Comparison of ENCODE assay signal across 1 cellular context in the genomic region with DNA sequence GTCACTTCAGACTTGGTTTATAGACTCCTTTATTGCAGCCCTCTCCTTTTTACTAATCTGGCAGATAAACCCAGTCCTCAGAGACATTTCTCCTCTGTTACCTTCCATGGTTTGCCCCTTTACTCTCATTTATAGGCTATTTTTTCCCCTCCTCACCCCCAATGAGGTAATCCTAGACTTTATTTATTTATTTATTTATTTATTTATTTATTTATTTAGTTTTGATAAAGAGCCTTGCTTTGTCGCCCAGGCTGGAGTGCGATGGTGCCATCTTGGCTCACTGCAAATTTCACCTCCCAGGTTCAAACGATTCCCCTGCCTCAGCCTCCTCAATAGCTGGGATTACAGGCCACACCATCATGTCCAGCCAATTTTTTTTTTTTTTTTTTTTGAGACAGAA.
TF ChIP-seq lines count a peak whose summit lies in the region.

No MANE protein-coding gene starts in this region.

TF ChIP-seq in HEK293, 187 proteins besides CTCF, POLR2A, EP300 and RAD21 (continued from another document and continues in another):
- TF ChIP-seq, protein P1, sequence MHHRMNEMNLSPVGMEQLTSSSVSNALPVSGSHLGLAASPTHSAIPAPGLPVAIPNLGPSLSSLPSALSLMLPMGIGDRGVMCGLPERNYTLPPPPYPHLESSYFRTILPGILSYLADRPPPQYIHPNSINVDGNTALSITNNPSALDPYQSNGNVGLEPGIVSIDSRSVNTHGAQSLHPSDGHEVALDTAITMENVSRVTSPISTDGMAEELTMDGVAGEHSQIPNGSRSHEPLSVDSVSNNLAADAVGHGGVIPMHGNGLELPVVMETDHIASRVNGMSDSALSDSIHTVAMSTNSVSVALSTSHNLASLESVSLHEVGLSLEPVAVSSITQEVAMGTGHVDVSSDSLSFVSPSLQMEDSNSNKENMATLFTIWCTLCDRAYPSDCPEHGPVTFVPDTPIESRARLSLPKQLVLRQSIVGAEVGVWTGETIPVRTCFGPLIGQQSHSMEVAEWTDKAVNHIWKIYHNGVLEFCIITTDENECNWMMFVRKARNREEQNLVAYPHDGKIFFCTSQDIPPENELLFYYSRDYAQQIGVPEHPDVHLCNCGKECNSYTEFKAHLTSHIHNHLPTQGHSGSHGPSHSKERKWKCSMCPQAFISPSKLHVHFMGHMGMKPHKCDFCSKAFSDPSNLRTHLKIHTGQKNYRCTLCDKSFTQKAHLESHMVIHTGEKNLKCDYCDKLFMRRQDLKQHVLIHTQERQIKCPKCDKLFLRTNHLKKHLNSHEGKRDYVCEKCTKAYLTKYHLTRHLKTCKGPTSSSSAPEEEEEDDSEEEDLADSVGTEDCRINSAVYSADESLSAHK (tag by site-specific recombination; IDR thresholded peaks at IDR 0.05): no peak
- TF ChIP-seq ZNF391 (tag by site-specific recombination; IDR thresholded peaks at IDR 0.05; ENCODE audit: borderline replicate concordance, low read depth): no peak
- no peak for TF ChIP-seq ZNF677 (tag by site-specific recombination; IDR thresholded peaks at IDR 0.05)
- no peak for TF ChIP-seq ZNF560 (tag by site-specific recombination; IDR thresholded peaks at IDR 0.05; ENCODE audit: borderline replicate concordance)
- no peak for TF ChIP-seq HOXD13 (CRISPR knock-in tag; IDR thresholded peaks at IDR 0.05; ENCODE audit: borderline replicate concordance)
- no peak for TF ChIP-seq HOXC10 (CRISPR knock-in tag; IDR thresholded peaks at IDR 0.05)
- TF ChIP-seq BCL11B (tag by site-specific recombination; IDR thresholded peaks at IDR 0.05; ENCODE audit: low read depth): no peak
- no peak for TF ChIP-seq ZNF37A (tag by site-specific recombination; IDR thresholded peaks at IDR 0.05)
- no peak for TF ChIP-seq HOXA7 (CRISPR knock-in tag; IDR thresholded peaks at IDR 0.05; ENCODE audit: borderline replicate concordance)
- TF ChIP-seq FEZF1 (tag by site-specific recombination; IDR thresholded peaks at IDR 0.05): no peak
- TF ChIP-seq, protein P2, sequence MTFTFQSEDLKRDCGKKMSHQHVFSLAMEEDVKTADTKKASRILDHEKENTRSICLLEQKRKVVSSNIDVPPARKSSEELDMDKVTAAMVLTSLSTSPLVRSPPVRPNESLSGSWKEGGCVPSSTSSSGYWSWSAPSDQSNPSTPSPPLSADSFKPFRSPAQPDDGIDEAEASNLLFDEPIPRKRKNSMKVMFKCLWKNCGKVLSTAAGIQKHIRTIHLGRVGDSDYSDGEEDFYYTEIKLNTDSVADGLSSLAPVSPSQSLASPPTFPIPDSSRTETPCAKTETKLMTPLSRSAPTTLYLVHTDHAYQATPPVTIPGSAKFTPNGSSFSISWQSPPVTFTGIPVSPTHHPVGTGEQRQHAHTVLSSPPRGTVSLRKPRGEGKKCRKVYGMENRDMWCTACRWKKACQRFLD (tag by site-specific recombination; IDR thresholded peaks at IDR 0.05): no peak
- no peak; the same call in 1 of the 2 replicates for TF ChIP-seq ZNF555 (tag by site-specific recombination; conservative IDR thresholded peaks at IDR 0.05)
- TF ChIP-seq, protein P3, sequence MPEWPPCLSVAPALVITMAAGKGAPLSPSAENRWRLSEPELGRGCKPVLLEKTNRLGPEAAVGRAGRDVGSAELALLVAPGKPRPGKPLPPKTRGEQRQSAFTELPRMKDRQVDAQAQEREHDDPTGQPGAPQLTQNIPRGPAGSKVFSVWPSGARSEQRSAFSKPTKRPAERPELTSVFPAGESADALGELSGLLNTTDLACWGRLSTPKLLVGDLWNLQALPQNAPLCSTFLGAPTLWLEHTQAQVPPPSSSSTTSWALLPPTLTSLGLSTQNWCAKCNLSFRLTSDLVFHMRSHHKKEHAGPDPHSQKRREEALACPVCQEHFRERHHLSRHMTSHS (tag by site-specific recombination; IDR thresholded peaks at IDR 0.05): no peak
- TF ChIP-seq, protein P4, sequence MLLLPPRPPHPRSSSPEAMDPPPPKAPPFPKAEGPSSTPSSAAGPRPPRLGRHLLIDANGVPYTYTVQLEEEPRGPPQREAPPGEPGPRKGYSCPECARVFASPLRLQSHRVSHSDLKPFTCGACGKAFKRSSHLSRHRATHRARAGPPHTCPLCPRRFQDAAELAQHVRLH (tag by site-specific recombination; IDR thresholded peaks at IDR 0.05): no peak
- TF ChIP-seq, protein P5, sequence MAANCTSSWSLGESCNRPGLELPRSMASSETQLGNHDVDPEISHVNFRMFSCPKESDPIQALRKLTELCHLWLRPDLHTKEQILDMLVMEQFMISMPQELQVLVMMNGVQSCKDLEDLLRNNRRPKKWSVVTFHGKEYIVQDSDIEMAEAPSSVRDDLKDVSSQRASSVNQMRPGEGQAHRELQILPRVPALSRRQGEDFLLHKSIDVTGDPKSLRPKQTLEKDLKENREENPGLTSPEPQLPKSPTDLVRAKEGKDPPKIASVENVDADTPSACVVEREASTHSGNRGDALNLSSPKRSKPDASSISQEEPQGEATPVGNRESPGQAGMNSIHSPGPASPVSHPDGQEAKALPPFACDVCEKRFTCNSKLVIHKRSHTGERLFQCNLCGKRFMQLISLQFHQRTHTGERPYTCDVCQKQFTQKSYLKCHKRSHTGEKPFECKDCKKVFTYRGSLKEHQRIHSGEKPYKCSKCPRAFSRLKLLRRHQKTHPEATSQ (tag by site-specific recombination; IDR thresholded peaks at IDR 0.05): no peak
- no peak for TF ChIP-seq ZNF341 (tag by site-specific recombination; IDR thresholded peaks at IDR 0.05; ENCODE audit: low read depth)
- TF ChIP-seq ZNF23 (tag by site-specific recombination; IDR thresholded peaks at IDR 0.05; ENCODE audit: borderline replicate concordance): no peak
- TF ChIP-seq WT1 (tag by site-specific recombination; IDR thresholded peaks at IDR 0.05): no peak
- TF ChIP-seq, protein P6, sequence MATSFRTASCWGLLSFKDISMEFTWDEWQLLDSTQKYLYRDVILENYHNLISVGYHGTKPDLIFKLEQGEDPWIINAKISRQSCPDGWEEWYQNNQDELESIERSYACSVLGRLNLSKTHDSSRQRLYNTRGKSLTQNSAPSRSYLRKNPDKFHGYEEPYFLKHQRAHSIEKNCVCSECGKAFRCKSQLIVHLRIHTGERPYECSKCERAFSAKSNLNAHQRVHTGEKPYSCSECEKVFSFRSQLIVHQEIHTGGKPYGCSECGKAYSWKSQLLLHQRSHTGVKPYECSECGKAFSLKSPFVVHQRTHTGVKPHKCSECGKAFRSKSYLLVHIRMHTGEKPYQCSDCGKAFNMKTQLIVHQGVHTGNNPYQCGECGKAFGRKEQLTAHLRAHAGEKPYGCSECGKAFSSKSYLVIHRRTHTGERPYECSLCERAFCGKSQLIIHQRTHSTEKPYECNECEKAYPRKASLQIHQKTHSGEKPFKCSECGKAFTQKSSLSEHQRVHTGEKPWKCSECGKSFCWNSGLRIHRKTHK (tag by site-specific recombination; IDR thresholded peaks at IDR 0.05): no peak
- TF ChIP-seq GLI4 (tag by site-specific recombination; IDR thresholded peaks at IDR 0.05): no peak
- TF ChIP-seq, protein P7, sequence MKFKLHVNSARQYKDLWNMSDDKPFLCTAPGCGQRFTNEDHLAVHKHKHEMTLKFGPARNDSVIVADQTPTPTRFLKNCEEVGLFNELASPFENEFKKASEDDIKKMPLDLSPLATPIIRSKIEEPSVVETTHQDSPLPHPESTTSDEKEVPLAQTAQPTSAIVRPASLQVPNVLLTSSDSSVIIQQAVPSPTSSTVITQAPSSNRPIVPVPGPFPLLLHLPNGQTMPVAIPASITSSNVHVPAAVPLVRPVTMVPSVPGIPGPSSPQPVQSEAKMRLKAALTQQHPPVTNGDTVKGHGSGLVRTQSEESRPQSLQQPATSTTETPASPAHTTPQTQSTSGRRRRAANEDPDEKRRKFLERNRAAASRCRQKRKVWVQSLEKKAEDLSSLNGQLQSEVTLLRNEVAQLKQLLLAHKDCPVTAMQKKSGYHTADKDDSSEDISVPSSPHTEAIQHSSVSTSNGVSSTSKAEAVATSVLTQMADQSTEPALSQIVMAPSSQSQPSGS (tag by site-specific recombination; IDR thresholded peaks at IDR 0.05; ENCODE audit: low read depth): no peak
- peak; percentile 36; the same call in 1 of the 2 replicates for TF ChIP-seq OVOL3 (tag by site-specific recombination; IDR thresholded peaks at IDR 0.05)
- no peak for TF ChIP-seq ZNF530 (tag by site-specific recombination; IDR thresholded peaks at IDR 0.05; ENCODE audit: low read depth)
- no peak for TF ChIP-seq ZNF792 (tag by site-specific recombination; IDR thresholded peaks at IDR 0.05)
- peak; percentile 70; the same call in 1 of the 2 replicates for TF ChIP-seq ZNF266 (tag by site-specific recombination; IDR thresholded peaks at IDR 0.05; ENCODE audit: low read depth)
- TF ChIP-seq IKZF3 (tag by site-specific recombination; IDR thresholded peaks at IDR 0.05): no peak
- TF ChIP-seq ZNF140 (tag by site-specific recombination; IDR thresholded peaks at IDR 0.05): peak; percentile 74; the same call in 1 of the 2 replicates
- TF ChIP-seq ZNF544 (tag by site-specific recombination; IDR thresholded peaks at IDR 0.05): no peak
- no peak for TF ChIP-seq ZNF514 (tag by site-specific recombination; IDR thresholded peaks at IDR 0.05)
- TF ChIP-seq ZFP69B (tag by site-specific recombination; IDR thresholded peaks at IDR 0.05): no peak
- TF ChIP-seq, protein P8, sequence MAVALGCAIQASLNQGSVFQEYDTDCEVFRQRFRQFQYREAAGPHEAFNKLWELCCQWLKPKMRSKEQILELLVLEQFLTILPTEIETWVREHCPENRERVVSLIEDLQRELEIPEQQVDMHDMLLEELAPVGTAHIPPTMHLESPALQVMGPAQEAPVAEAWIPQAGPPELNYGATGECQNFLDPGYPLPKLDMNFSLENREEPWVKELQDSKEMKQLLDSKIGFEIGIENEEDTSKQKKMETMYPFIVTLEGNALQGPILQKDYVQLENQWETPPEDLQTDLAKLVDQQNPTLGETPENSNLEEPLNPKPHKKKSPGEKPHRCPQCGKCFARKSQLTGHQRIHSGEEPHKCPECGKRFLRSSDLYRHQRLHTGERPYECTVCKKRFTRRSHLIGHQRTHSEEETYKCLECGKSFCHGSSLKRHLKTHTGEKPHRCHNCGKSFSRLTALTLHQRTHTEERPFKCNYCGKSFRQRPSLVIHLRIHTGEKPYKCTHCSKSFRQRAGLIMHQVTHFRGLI (tag by site-specific recombination; IDR thresholded peaks at IDR 0.05): no peak
- TF ChIP-seq ZNF138 (tag by site-specific recombination; IDR thresholded peaks at IDR 0.05; ENCODE audit: borderline replicate concordance): no peak
- no peak for TF ChIP-seq SETDB1 (IDR thresholded peaks at IDR 0.05; ENCODE audit: insufficient read length, low read length)
- TF ChIP-seq TRIM28 (IDR thresholded peaks at IDR 0.05; ENCODE audit: borderline replicate concordance, low read length): no peak
- no peak for TF ChIP-seq ZNF350 (tag by site-specific recombination; IDR thresholded peaks at IDR 0.05)
- no peak for TF ChIP-seq GLIS1 (tag by site-specific recombination; IDR thresholded peaks at IDR 0.05)
- TF ChIP-seq, protein P9, sequence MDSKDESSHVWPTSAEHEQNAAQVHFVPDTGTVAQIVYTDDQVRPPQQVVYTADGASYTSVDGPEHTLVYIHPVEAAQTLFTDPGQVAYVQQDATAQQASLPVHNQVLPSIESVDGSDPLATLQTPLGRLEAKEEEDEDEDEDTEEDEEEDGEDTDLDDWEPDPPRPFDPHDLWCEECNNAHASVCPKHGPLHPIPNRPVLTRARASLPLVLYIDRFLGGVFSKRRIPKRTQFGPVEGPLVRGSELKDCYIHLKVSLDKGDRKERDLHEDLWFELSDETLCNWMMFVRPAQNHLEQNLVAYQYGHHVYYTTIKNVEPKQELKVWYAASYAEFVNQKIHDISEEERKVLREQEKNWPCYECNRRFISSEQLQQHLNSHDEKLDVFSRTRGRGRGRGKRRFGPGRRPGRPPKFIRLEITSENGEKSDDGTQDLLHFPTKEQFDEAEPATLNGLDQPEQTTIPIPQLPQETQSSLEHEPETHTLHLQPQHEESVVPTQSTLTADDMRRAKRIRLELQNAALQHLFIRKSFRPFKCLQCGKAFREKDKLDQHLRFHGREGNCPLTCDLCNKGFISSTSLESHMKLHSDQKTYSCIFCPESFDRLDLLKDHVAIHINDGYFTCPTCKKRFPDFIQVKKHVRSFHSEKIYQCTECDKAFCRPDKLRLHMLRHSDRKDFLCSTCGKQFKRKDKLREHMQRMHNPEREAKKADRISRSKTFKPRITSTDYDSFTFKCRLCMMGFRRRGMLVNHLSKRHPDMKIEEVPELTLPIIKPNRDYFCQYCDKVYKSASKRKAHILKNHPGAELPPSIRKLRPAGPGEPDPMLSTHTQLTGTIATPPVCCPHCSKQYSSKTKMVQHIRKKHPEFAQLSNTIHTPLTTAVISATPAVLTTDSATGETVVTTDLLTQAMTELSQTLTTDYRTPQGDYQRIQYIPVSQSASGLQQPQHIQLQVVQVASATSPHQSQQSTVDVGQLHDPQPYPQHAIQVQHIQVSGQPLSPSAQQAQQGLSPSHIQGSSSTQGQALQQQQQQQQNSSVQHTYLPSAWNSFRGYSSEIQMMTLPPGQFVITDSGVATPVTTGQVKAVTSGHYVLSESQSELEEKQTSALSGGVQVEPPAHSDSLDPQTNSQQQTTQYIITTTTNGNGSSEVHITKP (tag by site-specific recombination; IDR thresholded peaks at IDR 0.05): no peak
- TF ChIP-seq, protein P10, sequence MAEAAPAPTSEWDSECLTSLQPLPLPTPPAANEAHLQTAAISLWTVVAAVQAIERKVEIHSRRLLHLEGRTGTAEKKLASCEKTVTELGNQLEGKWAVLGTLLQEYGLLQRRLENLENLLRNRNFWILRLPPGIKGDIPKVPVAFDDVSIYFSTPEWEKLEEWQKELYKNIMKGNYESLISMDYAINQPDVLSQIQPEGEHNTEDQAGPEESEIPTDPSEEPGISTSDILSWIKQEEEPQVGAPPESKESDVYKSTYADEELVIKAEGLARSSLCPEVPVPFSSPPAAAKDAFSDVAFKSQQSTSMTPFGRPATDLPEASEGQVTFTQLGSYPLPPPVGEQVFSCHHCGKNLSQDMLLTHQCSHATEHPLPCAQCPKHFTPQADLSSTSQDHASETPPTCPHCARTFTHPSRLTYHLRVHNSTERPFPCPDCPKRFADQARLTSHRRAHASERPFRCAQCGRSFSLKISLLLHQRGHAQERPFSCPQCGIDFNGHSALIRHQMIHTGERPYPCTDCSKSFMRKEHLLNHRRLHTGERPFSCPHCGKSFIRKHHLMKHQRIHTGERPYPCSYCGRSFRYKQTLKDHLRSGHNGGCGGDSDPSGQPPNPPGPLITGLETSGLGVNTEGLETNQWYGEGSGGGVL (tag by site-specific recombination; IDR thresholded peaks at IDR 0.05): no peak
- no peak for TF ChIP-seq ZNF571 (tag by site-specific recombination; IDR thresholded peaks at IDR 0.05)
- TF ChIP-seq ZNF596 (tag by site-specific recombination; IDR thresholded peaks at IDR 0.05): no peak
- no peak for TF ChIP-seq ZNF830 (tag by site-specific recombination; IDR thresholded peaks at IDR 0.05; ENCODE audit: low read depth)
- 0 out of 2 replicates have a peak, but pooled peaks have one; percentile 37 for TF ChIP-seq ZBTB21 (tag by site-specific recombination; IDR thresholded peaks at IDR 0.05)
- no peak for TF ChIP-seq ZNF169 (tag by site-specific recombination; IDR thresholded peaks at IDR 0.05)
- no peak for TF ChIP-seq ZNF16 (tag by site-specific recombination; IDR thresholded peaks at IDR 0.05; ENCODE audit: low read depth)
- peak; percentile 40; the same call in 1 of the 2 replicates for TF ChIP-seq ZNF629 (tag by site-specific recombination; IDR thresholded peaks at IDR 0.05)
- TF ChIP-seq SCRT1 (tag by site-specific recombination; IDR thresholded peaks at IDR 0.05; ENCODE audit: borderline replicate concordance): no peak
- TF ChIP-seq ZBTB48 (tag by site-specific recombination; IDR thresholded peaks at IDR 0.05): no peak
